ENCODE assay signal across 28 cellular contexts in the genomic region with DNA sequence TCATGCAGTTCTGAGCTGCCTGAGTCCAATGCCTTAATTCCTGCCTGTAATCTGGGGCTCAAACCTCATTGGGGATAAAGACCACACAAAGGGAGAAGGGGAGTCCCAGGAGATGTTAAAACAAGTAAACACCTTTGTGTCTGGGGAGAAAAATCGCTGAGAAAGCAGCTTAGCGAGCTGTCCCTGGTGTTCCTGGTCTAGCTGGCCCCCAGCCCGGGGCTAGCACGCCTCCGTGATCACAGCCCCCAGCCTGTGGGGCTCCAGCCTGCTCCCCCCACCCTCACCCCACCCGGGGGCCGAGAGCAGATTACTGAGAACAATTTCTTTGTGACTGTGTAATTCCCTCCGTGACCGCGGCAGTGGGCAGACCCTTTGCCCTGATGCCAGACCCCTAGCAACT.
"Had no signal": no experiment of that assay in that cellular context is flagged by ENCODE, and none has a peak within 500 bp of the region (broad histone marks: within the 10 kb centered on the region; RNA-seq: fewer than 3 reads in every experiment).

No MANE protein-coding gene starts in this region.

- H3K9ac ChIP-seq: SK-N-SH had no signal

- H3K4me3 Mint-ChIP-seq: activated CD4-positive, alpha-beta memory T cell treated with anti-CD3 and anti-CD28 coated beads for 36 hours; activated CD4-positive, alpha-beta T cell treated with anti-CD3 and anti-CD28 coated beads, Interleukin-2, amount 10 ng/mL, durations not matched to agents 24 days and 14 days; central memory CD8-positive, alpha-beta T cell; mesothelial cell of epicardium; naive thymus-derived CD4-positive, alpha-beta T cell; neural crest cell; T-helper 1 cell treated with Interleukin-12 subunit alpha and Interleukin-12 subunit beta and Interleukin-4 antibody, amounts not matched to agents 30 μg/mL and 1 μg/mL, for 36 hours had no signal

- H3K4me2 ChIP-seq: hepatocyte, SK-N-SH had no signal

- H2AFZ ChIP-seq: hepatocyte had no signal

- H3K27ac Mint-ChIP-seq: activated CD4-positive, alpha-beta memory T cell treated with anti-CD3 and anti-CD28 coated beads for 36 hours; activated CD4-positive, alpha-beta T cell treated with anti-CD3 and anti-CD28 coated beads, Interleukin-2, amount 10 ng/mL, durations not matched to agents 24 days and 14 days; mesothelial cell of epicardium; T-helper 1 cell treated with Interleukin-12 subunit alpha and Interleukin-12 subunit beta and Interleukin-4 antibody, amounts not matched to agents 30 μg/mL and 1 μg/mL, for 36 hours had no signal

- H3K9me3 Mint-ChIP-seq: activated CD4-positive, alpha-beta memory T cell treated with anti-CD3 and anti-CD28 coated beads for 36 hours; activated CD4-positive, alpha-beta T cell treated with anti-CD3 and anti-CD28 coated beads, Interleukin-2, amount 10 ng/mL, durations not matched to agents 24 days and 14 days; central memory CD8-positive, alpha-beta T cell; mesothelial cell of epicardium; naive thymus-derived CD4-positive, alpha-beta T cell; neural crest cell; T-helper 1 cell treated with Interleukin-12 subunit alpha and Interleukin-12 subunit beta and Interleukin-4 antibody, amounts not matched to agents 30 μg/mL and 1 μg/mL, for 36 hours had no signal

- H3K4me1 ChIP-seq: gastroesophageal sphincter, transverse colon had no signal

- H3K9me3 ChIP-seq: gastroesophageal sphincter, SK-N-SH, transverse colon had no signal

- H3K27me3 ChIP-seq: brain microvascular endothelial cell, gastroesophageal sphincter, hepatocyte, transverse colon had no signal

- H3K27ac ChIP-seq: brain microvascular endothelial cell, gastroesophageal sphincter, hepatocyte, transverse colon, VCaP had no signal

- H3K4me3 ChIP-seq: gastroesophageal sphincter, hepatocyte, transverse colon had no signal

- H3K27me3 Mint-ChIP-seq: activated CD4-positive, alpha-beta memory T cell treated with anti-CD3 and anti-CD28 coated beads for 36 hours; activated CD4-positive, alpha-beta T cell treated with anti-CD3 and anti-CD28 coated beads, Interleukin-2, amount 10 ng/mL, durations not matched to agents 24 days and 14 days; central memory CD8-positive, alpha-beta T cell; naive thymus-derived CD4-positive, alpha-beta T cell had no signal

- DNase-seq: activated CD4-positive, alpha-beta memory T cell treated with anti-CD3 and anti-CD28 coated beads for 36 hours; activated CD4-positive, alpha-beta T cell treated with anti-CD3 and anti-CD28 coated beads, Interleukin-2, amount 10 ng/mL, durations not matched to agents 24 days and 14 days; activated CD4-positive, CD25-positive, alpha-beta regulatory T cell treated with anti-CD3 and anti-CD28 coated beads, Interleukin-2, amount 50 U/mL, for 72 hours; activated gamma-delta T cell; activated naive CD4-positive, alpha-beta T cell treated with anti-CD3 and anti-CD28 coated beads, Interleukin-2, amount 50 U/mL, for 16 hours; amniotic stem cell; brain microvascular endothelial cell; dermis blood vessel endothelial cell; effector memory CD4-positive, alpha-beta T cell; islet precursor cell; left cardiac atrium; mammary epithelial cell; naive thymus-derived CD4-positive, alpha-beta T cell; right cardiac atrium; SK-N-SH; stimulated activated CD4-positive, alpha-beta T cell treated with anti-CD3 and anti-CD28 coated beads, Interleukin-15, amount 100 ng/mL, for 24 hours; stimulated activated CD4-positive, alpha-beta T cell treated with anti-CD3 and anti-CD28 coated beads, Interleukin-2, amount 100 ng/mL, for 24 hours; stimulated activated naive CD4-positive, alpha-beta T cell treated with Interleukin-2 at 50 U/mL for 16 hours; SW 1271; T-helper 9 cell; transverse colon had no signal
